12 cellular contexts compared by ENCODE assay signal in genomic region chr1:78831731-78832360, GRCh38.
DNase-seq lines count a peak whose midpoint lies in the region; ATAC-seq and TF ChIP-seq lines count a peak whose summit lies in the region.
"Had no signal": no experiment of that assay in that cellular context is flagged by ENCODE, and none has a peak within 500 bp of the region (broad histone marks: within the 10 kb centered on the region; RNA-seq: fewer than 3 reads in every experiment).

No MANE protein-coding gene starts in this region.

- H3K14ac ChIP-seq in mesenchymal stem cell (ENCODE audit: low read length in 2 of 2): no peak overlapping the region

- H3K9ac ChIP-seq in mesenchymal stem cell (ENCODE audit: low read length): peak overlapping the region; percentile 60

- H2BK12ac ChIP-seq in mesenchymal stem cell (ENCODE audit: low read length in 2 of 2): peak overlapping the region in 1 of 2 experiments; percentile 54

- peak; percentile 49 for ATAC-seq in HG03432 (IDR thresholded peaks at IDR 0.05; ENCODE audit: unreplicated experiment)
- no peak for ATAC-seq in GM21515 (IDR thresholded peaks at IDR 0.05; ENCODE audit: unreplicated experiment)
- ATAC-seq in GM21528 (IDR thresholded peaks at IDR 0.05; ENCODE audit: low FRiP score, unreplicated experiment): no peak
- ATAC-seq: heart left ventricle had no signal

- H2BK120ac ChIP-seq in mesenchymal stem cell (ENCODE audit: low read depth, low read length): no peak overlapping the region

- no peak overlapping the region for H3K23ac ChIP-seq in mesenchymal stem cell (ENCODE audit: low read length in 2 of 2)

- no peak overlapping the region for H4K91ac ChIP-seq in mesenchymal stem cell (ENCODE audit: low read length)

- H2BK15ac ChIP-seq in mesenchymal stem cell (ENCODE audit: low read depth, poor library complexity, severe bottlenecking): no peak overlapping the region

- intact Hi-C loops in uterus (cut with DNase I; ENCODE audit: low total_unique reads): no loop called here

- 3% methylated on average over 1 of the region's 3 CpGs for WGBS in mesenchymal stem cell

- H2AK5ac ChIP-seq in mesenchymal stem cell (ENCODE audit: low read length, severe bottlenecking): no peak overlapping the region

- no peak overlapping the region for H3K4ac ChIP-seq in mesenchymal stem cell (ENCODE audit: low read depth in 1 of 2, low read length in 2 of 2)

- H4K8ac ChIP-seq in mesenchymal stem cell (ENCODE audit: low read length): no peak overlapping the region

- peak; percentile 98 for DNase-seq in EL
- DNase-seq in astrocyte of the hippocampus (ENCODE audit: low read depth, low spot score): peak; percentile 93
- DNase-seq in mesenchymal stem cell: peak; percentile 81
- no peak for DNase-seq in uterus
- no peak for DNase-seq in NCI-H1048 (lab: John Stamatoyannopoulos, UW)
- DNase-seq: activated CD4-positive, alpha-beta T cell treated with anti-CD3 and anti-CD28 coated beads, Interleukin-2, amount 50 U/mL, for 4 hours; heart left ventricle; NCI-H1436 treated with DMSO at 0.1 percent for 48 hours; Peyer's patch had no signal

- no peak for TF ChIP-seq CTCF in uterus (IDR thresholded peaks at IDR 0.05)

- no peak for TF ChIP-seq POLR2A in uterus (IDR thresholded peaks at IDR 0.05)

- H3K27ac ChIP-seq in mesenchymal stem cell (ENCODE audit: low read length, poor library complexity, severe bottlenecking): peak overlapping the region; percentile 95
- H3K27ac ChIP-seq in uterus: no peak overlapping the region
- H3K27ac ChIP-seq: heart left ventricle, Peyer's patch had no signal

- H3K4me3 ChIP-seq in mesenchymal stem cell (ENCODE audit: insufficient read depth in 1 of 2, low read depth in 1 of 2, low read length in 2 of 2): no peak overlapping the region
- H3K4me3 ChIP-seq in uterus: no peak overlapping the region
- H3K4me3 ChIP-seq: heart left ventricle, Peyer's patch had no signal

- no peaks in the 10 kb centered on the region for H3K4me1 ChIP-seq in mesenchymal stem cell (ENCODE audit: control insufficient read depth, insufficient read depth, low read depth, low read length)
- no peaks in the 10 kb centered on the region for H3K4me1 ChIP-seq in uterus
- H3K4me1 ChIP-seq: heart left ventricle, Peyer's patch had no signal

- H3K79me1 ChIP-seq in mesenchymal stem cell (replicated peaks; ENCODE audit: low read length, poor library complexity, severe bottlenecking): no peaks in the 10 kb centered on the region

- no peak overlapping the region for H3K18ac ChIP-seq in mesenchymal stem cell (ENCODE audit: low read depth in 1 of 2, low read length in 2 of 2)

- H2BK5ac ChIP-seq in mesenchymal stem cell (ENCODE audit: low read depth, low read length, poor library complexity, severe bottlenecking): peak overlapping the region; percentile 15

- H3K9me3 ChIP-seq in mesenchymal stem cell (ENCODE audit: control insufficient read depth, low read length) (no peaks in the 10 kb centered on the region), uterus (no peaks in the 10 kb centered on the region)
- H3K9me3 ChIP-seq: heart left ventricle, Peyer's patch had no signal

- no peak overlapping the region for H2AFZ ChIP-seq in mesenchymal stem cell (ENCODE audit: low read depth, low read length)

- H3K36me3 ChIP-seq in mesenchymal stem cell (ENCODE audit: control insufficient read depth in 1 of 2, insufficient read depth in 2 of 2, low read depth in 1 of 2, low read length in 2 of 2) (no peaks in the 10 kb centered on the region), uterus (no peaks in the 10 kb centered on the region)
- H3K36me3 ChIP-seq: heart left ventricle, Peyer's patch had no signal

- no peaks in the 10 kb centered on the region for H3K27me3 ChIP-seq in mesenchymal stem cell (ENCODE audit: control insufficient read depth in 1 of 2, insufficient read depth in 1 of 2, low read length in 2 of 2)
- no peaks in the 10 kb centered on the region for H3K27me3 ChIP-seq in uterus
- H3K27me3 ChIP-seq: heart left ventricle, Peyer's patch had no signal

- no peak overlapping the region for H3K4me2 ChIP-seq in mesenchymal stem cell (ENCODE audit: low read length, poor library complexity, severe bottlenecking)

Comparison
In these comparisons a context has a peak if more than half of its experiments do, and no peak if none do; other contexts are left out.
1. DNase-seq: peak in EL (single experiment), astrocyte of the hippocampus (single experiment) and mesenchymal stem cell (single experiment); none in uterus (0 of 2) and NCI-H1048 (single experiment).